In genomic region chrX:107205770-107206696, GRCh38 we compare ENCODE assay signal across 8 cellular contexts. TPM values are rescaled to one million over a fixed set of nuclear protein-coding genes. Genes with fewer than 3 reads are reported as not detected.
DNase-seq lines count a peak whose midpoint lies in the region; TF ChIP-seq lines count a peak whose summit lies in the region.

Gene DNAAF6 (plus strand): TSS chrX:107206611. CDS start chrX:107212876, 6,265 bp downstream.
Gene NUP62CL (minus strand): TSS chrX:107206433. CDS start chrX:107175146, 31,287 bp downstream.

- peak within 1 kb of the TSS; percentile 80 for H3K9ac ChIP-seq in MM.1S (ENCODE audit: low read length)

- H3K4me2 ChIP-seq in MM.1S (ENCODE audit: low read depth, low read length), result peak within 1 kb of the TSS; percentile 87

- peak within 1 kb of the TSS; percentile 51 for H3K4me3 ChIP-seq in H7 (ENCODE audit: insufficient read depth, low read depth, low read length)
- H3K4me3 ChIP-seq in MM.1S (ENCODE audit: low read length), result peak within 1 kb of the TSS; percentile 80
- peak within 1 kb of the TSS; percentile 48 for H3K4me3 ChIP-seq in skeletal muscle cell (ENCODE audit: low read depth, low read length)

- no peaks in the 10 kb centered on the region for H3K9me2 ChIP-seq in MM.1S (replicated peaks; ENCODE audit: insufficient read depth, low read length)

- H3F3A ChIP-seq in MM.1S (ENCODE audit: insufficient read depth, low read length), result no peaks in the 10 kb centered on the region

- H3K36me3 ChIP-seq in H7 (replicated peaks; ENCODE audit: control insufficient read depth, insufficient read depth, low read length) (no peaks in the 10 kb centered on the region), MM.1S (replicated peaks; ENCODE audit: insufficient read depth, low read length) (no peaks in the 10 kb centered on the region)

- TF ChIP-seq CTCF in MM.1S (IDR thresholded peaks at IDR 0.05; ENCODE audit: low read length), result no peak

- H3K79me2 ChIP-seq in MM.1S (ENCODE audit: low read length), result no peaks in the 10 kb centered on the region

- peak within 1 kb of the TSS; percentile 84 for H2AFZ ChIP-seq in MM.1S (ENCODE audit: low read length)

- no peaks in the 10 kb centered on the region for H4K20me1 ChIP-seq in MM.1S (ENCODE audit: insufficient read depth, low read length)

- no peaks in the 10 kb centered on the region for H3K9me3 ChIP-seq in MM.1S (replicated peaks; ENCODE audit: insufficient read depth, low read length)

- H3K4me1 ChIP-seq in MM.1S (ENCODE audit: low read length), result no peaks in the 10 kb centered on the region

- DNase-seq in DMS79 (lab: John Stamatoyannopoulos, UW) (peak; percentile 68), H7 (peak; percentile 83), MM.1S (peak; percentile 85), T-helper 1 cell (peak; percentile 22 to 66 (median 58)), amygdala (lab: John Stamatoyannopoulos, UW) (peak in 37 of 56 donors; percentile 0 to 26 (median 2)), iPS DF 19.7 (ENCODE audit: low read depth, low spot score) (peak; percentile 80), skeletal muscle cell (ENCODE audit: low read depth) (no peak), OCI-M2 (lab: John Stamatoyannopoulos, UW; ENCODE audit: unreplicated experiment) (no peak)

- H3K27ac ChIP-seq in MM.1S (ENCODE audit: low read length), result peak within 1 kb of the TSS; percentile 47; the same call in 1 of the 2 replicates

- peaks cover 5% of the 10 kb centered on the region; the same call in 1 of the 2 replicates for H3K27me3 ChIP-seq in H7 (ENCODE audit: control insufficient read depth, insufficient read depth, low read length)
- no peaks in the 10 kb centered on the region for H3K27me3 ChIP-seq in MM.1S (replicated peaks; ENCODE audit: insufficient read depth, low read length)

RNA-seq across cellular contexts. Expression of gene DNAAF6, which starts in this region (rescaled TPM):
- total RNA-seq in H7 (2014; rRNA removed; shearing (Covaris generic)), result not detected in 2 replicates

RNA-seq across cellular contexts. Expression of gene NUP62CL, which starts in this region (rescaled TPM):
- 1.9 and 6.3 TPM in 2 replicates for total RNA-seq in H7 (2014; rRNA removed; shearing (Covaris generic))

Comparison
In these comparisons a context has a peak if more than half of its experiments do, and no peak if none do; other contexts are left out.
1. DNase-seq: peak in DMS79 (single experiment), H7 (single experiment), MM.1S (single experiment), T-helper 1 cell (5 of 5), amygdala (37 of 56) and iPS DF 19.7 (single experiment); none in skeletal muscle cell (single experiment) and OCI-M2 (single experiment).
2. Peak in every context shown above with its lines, with median percentiles within 50 percentile points of each other: H3K4me3 ChIP-seq.